Comparison of ENCODE assay signal across 18 cellular contexts in genomic region chr2:78677774-78678173, GRCh38.
"Had no signal": no experiment of that assay in that cellular context is flagged by ENCODE, and none has a peak within 500 bp of the region (broad histone marks: within the 10 kb centered on the region; RNA-seq: fewer than 3 reads in every experiment).

No MANE protein-coding gene starts in this region.

- H3K27me3 ChIP-seq: SJSA1 had no signal

- H3K9me3 ChIP-seq: SJSA1 had no signal

- DNase-seq: Karpas-422, KG1, MM.1S, NCI-H1092 treated with DMSO at 0.1 percent for 48 hours, NCI-H1436, NCI-H187 treated with DMSO at 0.1 percent for 48 hours, NCI-H2081, NCI-H2107, NCI-H2227 treated with DMSO at 0.1 percent for 48 hours, NCI-H526 treated with DMSO at 0.1 percent for 48 hours, NCI-H748 treated with DMSO at 0.1 percent for 48 hours, Right ventricle myocardium superior, RPMI8226, SIG-M5 had no signal

- FAIRE-seq: HTR-8/SVneo, RCC 7860 had no signal

- H3K4me3 ChIP-seq: SJSA1, SK-N-MC had no signal

- H3K27ac ChIP-seq: SJSA1, SK-N-MC had no signal

- H3K36me3 ChIP-seq: SJSA1 had no signal

- H3K4me1 ChIP-seq: SJSA1 had no signal
